ENCODE assay signal across 8 cellular contexts in genomic region chr20:13788167-13788834, GRCh38. TPM values are rescaled to one million over a fixed set of nuclear protein-coding genes. Genes with fewer than 3 reads are reported as not detected.
A peak's percentile ranks its signal among the peaks of the same experiment; 100 is the strongest.
DNase-seq lines count a peak whose midpoint lies in the region; ATAC-seq and TF ChIP-seq lines count a peak whose summit lies in the region.

No MANE protein-coding gene starts in this region.

- no peak for TF ChIP-seq POLR2A in body of pancreas (IDR thresholded peaks at IDR 0.05)

- no peaks in the 10 kb centered on the region for H3K27me3 Mint-ChIP-seq in type B pancreatic cell

- DNase-seq in DMS153 (lab: John Stamatoyannopoulos, UW): peak; percentile 50
- DNase-seq in GM19240 (ENCODE audit: insufficient read length, low spot score): peak; percentile 13
- DNase-seq in HuH-7 (ENCODE audit: low spot score): peak; percentile 82
- peak; percentile 85 for DNase-seq in RKO (ENCODE audit: low spot score)
- peak; percentile 61 to 70 (median 64) for DNase-seq in body of pancreas
- DNase-seq in left lung: peak in 1 of 2 donors; percentile 43
- no peak for DNase-seq in type B pancreatic cell (ENCODE audit: extremely low spot score, unreplicated experiment)

- intact Hi-C loops in body of pancreas (cut with DNase I) (no loop called here), left lung (cut with DNase I) (no loop called here)

- no peak overlapping the region for H3K27ac Mint-ChIP-seq in type B pancreatic cell

- peaks cover 33% of the 10 kb centered on the region for H3K4me1 ChIP-seq in body of pancreas
- peaks cover 18 to 47% of the 10 kb centered on the region in 2 donors for H3K4me1 ChIP-seq in left lung

- H3K4me1 Mint-ChIP-seq in type B pancreatic cell (ENCODE audit: unreplicated experiment): peaks cover 26% of the 10 kb centered on the region

- H3K27ac ChIP-seq in body of pancreas: peak overlapping the region in 2 of 4 donors; percentile 43 to 53
- no peak overlapping the region for H3K27ac ChIP-seq in left lung

- H3K4me3 Mint-ChIP-seq in type B pancreatic cell: peak overlapping the region; percentile 61

- TF ChIP-seq CTCF in body of pancreas (IDR thresholded peaks at IDR 0.05): peak; percentile 12 to 48 (median 44)
- peak in 1 of 2 donors; percentile 39 for TF ChIP-seq CTCF in left lung (IDR thresholded peaks at IDR 0.05)
- peak; percentile 75 for TF ChIP-seq CTCF in type B pancreatic cell (conservative IDR thresholded peaks at IDR 0.05)

- H3K9me3 ChIP-seq in body of pancreas (no peaks in the 10 kb centered on the region), left lung (no peaks in the 10 kb centered on the region)

- ATAC-seq in body of pancreas (peak; percentile 48), left lung (peak; percentile 45), GM18520 (IDR thresholded peaks at IDR 0.05; ENCODE audit: unreplicated experiment) (no peak)

- 0% methylated on average over 1 of the region's 1 CpG for WGBS in body of pancreas, 2 donors

- no peaks in the 10 kb centered on the region for H3K9me3 Mint-ChIP-seq in type B pancreatic cell

- H3K4me3 ChIP-seq in body of pancreas (no peak overlapping the region), left lung (no peak overlapping the region)

- H3K27me3 ChIP-seq in body of pancreas (no peaks in the 10 kb centered on the region), left lung (no peaks in the 10 kb centered on the region)

- H3K36me3 Mint-ChIP-seq in type B pancreatic cell: peaks cover 25% of the 10 kb centered on the region

- peaks cover 0 to 2% of the 10 kb centered on the region in 2 donors for H3K36me3 ChIP-seq in body of pancreas (replicated peaks in 1 of 2; ENCODE audit: insufficient read depth in 1 of 2, low read depth in 2 of 2)
- H3K36me3 ChIP-seq in left lung: peaks cover 0 to 40% of the 10 kb centered on the region in 2 donors

RNA-seq across cellular contexts. Expression of gene NDUFAF5, which starts 3.5 kb away (rescaled TPM):
- total RNA-seq in body of pancreas (1 to 10 TPM; 4.4 to 6.3 TPM), left lung (10 to 100 TPM; 19.5 to 21.7 TPM), type B pancreatic cell (ENCODE audit: low replicate concordance) (24.6 and 26.1 TPM in 2 replicates)

RNA-seq across cellular contexts. Expression of gene ESF1, which starts 3.6 kb away (rescaled TPM):
- total RNA-seq in body of pancreas (10 to 100 TPM; 12.5 to 16.5 TPM), left lung (10 to 100 TPM; 11.3 to 13.0 TPM), type B pancreatic cell (ENCODE audit: low replicate concordance) (12.6 and 17.7 TPM in 2 replicates)
